1 cellular context compared by ENCODE assay signal in the genomic region with DNA sequence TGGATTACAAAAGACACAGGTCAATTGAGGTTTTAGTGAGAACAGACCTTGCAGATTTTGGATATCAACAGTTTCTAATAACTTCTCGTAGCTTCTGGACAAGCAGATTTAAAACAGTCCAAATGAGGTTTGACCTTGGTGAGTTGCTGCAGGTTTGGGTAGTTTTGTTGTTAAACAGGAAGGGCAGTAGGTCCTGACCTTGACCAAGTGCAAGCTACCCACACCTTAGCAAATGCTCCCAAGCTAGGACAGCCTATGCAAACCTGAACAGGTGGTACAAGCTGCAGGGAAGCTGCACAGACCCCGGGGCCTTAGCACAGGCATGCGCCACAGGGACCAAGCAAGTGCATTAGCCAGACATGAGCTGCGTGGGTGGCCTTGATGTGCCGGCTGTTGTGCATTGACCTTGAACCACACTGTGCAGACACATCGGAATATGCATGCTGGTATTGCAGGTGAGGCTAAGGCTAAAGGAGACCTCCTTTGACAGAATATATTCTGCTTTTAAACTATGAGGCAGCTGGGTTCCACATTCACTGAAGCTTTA.
TF ChIP-seq lines count a peak whose summit lies in the region.

No MANE protein-coding gene starts in this region.

TF ChIP-seq in HepG2, 621 proteins besides CTCF, POLR2A, EP300 and RAD21 (continued from another document):
- TF ChIP-seq, protein P1, sequence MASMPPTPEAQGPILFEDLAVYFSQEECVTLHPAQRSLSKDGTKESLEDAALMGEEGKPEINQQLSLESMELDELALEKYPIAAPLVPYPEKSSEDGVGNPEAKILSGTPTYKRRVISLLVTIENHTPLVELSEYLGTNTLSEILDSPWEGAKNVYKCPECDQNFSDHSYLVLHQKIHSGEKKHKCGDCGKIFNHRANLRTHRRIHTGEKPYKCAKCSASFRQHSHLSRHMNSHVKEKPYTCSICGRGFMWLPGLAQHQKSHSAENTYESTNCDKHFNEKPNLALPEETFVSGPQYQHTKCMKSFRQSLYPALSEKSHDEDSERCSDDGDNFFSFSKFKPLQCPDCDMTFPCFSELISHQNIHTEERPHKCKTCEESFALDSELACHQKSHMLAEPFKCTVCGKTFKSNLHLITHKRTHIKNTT (CRISPR knock-in tag; IDR thresholded peaks at IDR 0.05) = no peak
- 0 out of 2 replicates have a peak, but pooled peaks have one; percentile 24 for TF ChIP-seq ZFX (CRISPR knock-in tag; IDR thresholded peaks at IDR 0.05; ENCODE audit: low read depth)
